ENCODE assay signal across 11 cellular contexts in genomic region chr14:52917732-52918131, GRCh38. TPM values are rescaled to one million over a fixed set of nuclear protein-coding genes. Genes with fewer than 3 reads are reported as not detected.
DNase-seq lines count a peak whose midpoint lies in the region; ATAC-seq and TF ChIP-seq lines count a peak whose summit lies in the region.
"Had no signal": no experiment of that assay in that cellular context is flagged by ENCODE, and none has a peak within 500 bp of the region (broad histone marks: within the 10 kb centered on the region; RNA-seq: fewer than 3 reads in every experiment).

No MANE protein-coding gene starts in this region.

- no peak for ATAC-seq in CD8-positive, alpha-beta T cell
- ATAC-seq in SK-N-SH treated with all-trans-retinoic acid at 6 μM for 48 hours, result peak; percentile 12; the same call in 1 of the 3 replicates

- H3K4me3 ChIP-seq in CD8-positive, alpha-beta T cell (ENCODE audit: low read depth, low read length), result no peak overlapping the region

- intact Hi-C loops in CD8-positive, alpha-beta T cell (cut with DNase I, micrococcal nuclease), result loop anchor here (2.0 to 10.0 kb wide), 6 partner anchors 33 to 363 kb away; partner anchors contain the start of genes DDHD1 (in 2 of the 2), FERMT2 (in 1 of the 2), GNPNAT1 (in 1 of the 2) and GPR137C (in 1 of the 2)

- no peak overlapping the region for H3K4me3 Mint-ChIP-seq in CD8-positive, alpha-beta T cell
- H3K4me3 Mint-ChIP-seq: mesothelial cell of epicardium had no signal

- no peak for TF ChIP-seq CTCF in CD8-positive, alpha-beta T cell (IDR thresholded peaks at IDR 0.05)

- peak overlapping the region; percentile 85 for H3K27ac Mint-ChIP-seq in CD8-positive, alpha-beta T cell
- H3K27ac Mint-ChIP-seq: mesothelial cell of epicardium had no signal

- H3K27me3 ChIP-seq in CD8-positive, alpha-beta T cell (ENCODE audit: insufficient read depth, low read length), result no peaks in the 10 kb centered on the region

- H3K9me3 ChIP-seq in CD8-positive, alpha-beta T cell (ENCODE audit: low read length), result no peaks in the 10 kb centered on the region

- DNase-seq in CD8-positive, alpha-beta T cell, result no peak
- peak; percentile 74 for DNase-seq in fibroblast of gingiva (ENCODE audit: low read depth)
- DNase-seq in renal cortical epithelial cell (ENCODE audit: low read depth), result peak; percentile 77
- DNase-seq in midbrain (lab: John Stamatoyannopoulos, UW), result no peak
- DNase-seq in NCI-H510A (lab: John Stamatoyannopoulos, UW), result no peak
- DNase-seq in SW 1271 (lab: John Stamatoyannopoulos, UW), result no peak
- DNase-seq in NCI-H187 treated with DMSO at 0.1 percent for 48 hours (lab: John Stamatoyannopoulos, UW), result no peak
- DNase-seq: NCI-H510A treated with DMSO at 0.1 percent for 48 hours; stimulated activated CD4-positive, alpha-beta T cell treated with anti-CD3 and anti-CD28 coated beads, Interleukin-4, amount 100 ng/mL, for 1 hour had no signal

- H3K36me3 Mint-ChIP-seq in CD8-positive, alpha-beta T cell, result no peaks in the 10 kb centered on the region

- no peak overlapping the region for H3K27ac ChIP-seq in CD8-positive, alpha-beta T cell (ENCODE audit: low read depth, low read length)

- H3K36me3 ChIP-seq in CD8-positive, alpha-beta T cell (ENCODE audit: insufficient read depth, low read length), result no peaks in the 10 kb centered on the region

- H3K4me1 ChIP-seq in CD8-positive, alpha-beta T cell (ENCODE audit: insufficient read depth, low read length), result peaks cover 25% of the 10 kb centered on the region

- CTCF ChIA-PET in CD8-positive, alpha-beta T cell (lab: Charles Lee), result no interaction called here

- no peaks in the 10 kb centered on the region for H3K27me3 Mint-ChIP-seq in CD8-positive, alpha-beta T cell (ENCODE audit: low read depth)

- no peaks in the 10 kb centered on the region for H3K9me3 Mint-ChIP-seq in CD8-positive, alpha-beta T cell
- H3K9me3 Mint-ChIP-seq: mesothelial cell of epicardium had no signal

- POLR2A ChIA-PET in CD8-positive, alpha-beta T cell (lab: Charles Lee), result interaction anchor here (1.4 to 1.7 kb wide), 2 partner anchors 11 to 29 kb away, joined by 4 to 7 read pairs; no protein-coding TSS in a partner anchor

- H3K4me1 Mint-ChIP-seq in CD8-positive, alpha-beta T cell (ENCODE audit: low read depth), result peaks cover 33% of the 10 kb centered on the region

TF ChIP-seq in SK-N-SH treated with all-trans-retinoic acid at 6 μM for 48 hours, 23 proteins besides CTCF, POLR2A, EP300 and RAD21:
- no peak for TF ChIP-seq POU6F1 (CRISPR knock-in tag; IDR thresholded peaks at IDR 0.05; ENCODE audit: borderline replicate concordance, low read depth)
- TF ChIP-seq CREB5 (CRISPR knock-in tag; IDR thresholded peaks at IDR 0.05; ENCODE audit: low read depth), result no peak
- TF ChIP-seq RARB (CRISPR knock-in tag; IDR thresholded peaks at IDR 0.05), result no peak
- TF ChIP-seq ISL1 (CRISPR knock-in tag; IDR thresholded peaks at IDR 0.05), result no peak
- no peak for TF ChIP-seq ZFP3 (CRISPR knock-in tag; IDR thresholded peaks at IDR 0.05)
TF ChIP-seq in SK-N-SH treated with all-trans-retinoic acid at 6 μM for 48 hours: peak in this region for 0.

RNA-seq across cellular contexts. Expression of gene FERMT2, which starts 33.1 kb away (rescaled TPM):
- not detected for total RNA-seq in CD8-positive, alpha-beta T cell
- 87.2 and 126 TPM in 2 replicates for total RNA-seq in renal cortical epithelial cell

Comparison
In these comparisons a context has a peak if more than half of its experiments do, and no peak if none do; other contexts are left out.
1. DNase-seq: peak in fibroblast of gingiva (single experiment) and renal cortical epithelial cell (single experiment); none in CD8-positive, alpha-beta T cell (0 of 7), midbrain (single experiment), NCI-H510A (single experiment), SW 1271 (0 of 2) and NCI-H187 treated with DMSO at 0.1 percent for 48 hours (single experiment).
2. RNA of gene FERMT2, which starts 33.1 kb away (total RNA-seq): 87.2 to 126 TPM in renal cortical epithelial cell; not detected in CD8-positive, alpha-beta T cell; every median in the first group is over 10 times any median in the second.